23 cellular contexts compared by ENCODE assay signal in the genomic region with DNA sequence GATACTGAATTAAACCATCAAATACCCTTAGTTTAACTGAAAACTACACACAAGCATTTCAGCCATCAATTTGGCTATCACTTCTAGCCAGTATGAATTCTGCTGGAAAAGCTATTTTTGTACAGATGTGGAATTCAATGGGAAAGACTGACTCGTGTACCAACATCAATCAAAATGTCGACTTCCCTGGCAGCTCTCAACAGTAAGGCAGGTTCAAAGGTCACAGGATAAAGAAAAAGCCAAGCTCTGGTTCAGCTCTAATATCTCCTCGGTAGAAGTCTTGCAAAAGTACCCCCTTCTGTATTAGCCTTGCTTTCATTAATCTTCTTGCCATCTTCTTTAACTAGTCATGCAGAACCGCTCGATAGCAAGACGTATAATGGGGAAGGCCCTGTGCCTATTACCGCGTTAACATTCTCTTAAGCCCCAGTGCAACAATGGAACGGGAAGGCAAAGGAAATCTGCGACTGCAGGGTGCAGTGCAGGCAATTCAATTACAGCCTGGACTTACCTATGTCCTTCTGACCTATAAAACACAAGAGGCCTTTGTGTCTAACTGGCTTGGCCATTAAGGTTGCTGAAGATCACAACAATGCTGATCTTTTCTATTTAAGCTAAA.
DNase-seq lines count a peak whose midpoint lies in the region; ATAC-seq and TF ChIP-seq lines count a peak whose summit lies in the region.
"Had no signal": no experiment of that assay in that cellular context is flagged by ENCODE, and none has a peak within 500 bp of the region (broad histone marks: within the 10 kb centered on the region; RNA-seq: fewer than 3 reads in every experiment).

No MANE protein-coding gene starts in this region.

- no peak overlapping the region for H2AFZ ChIP-seq in GM23248
- H2AFZ ChIP-seq: PC-9 had no signal

- H3K9me3 ChIP-seq in GM23248 (ENCODE audit: low read depth) = no peaks in the 10 kb centered on the region
- H3K9me3 ChIP-seq: body of pancreas, pancreas, transverse colon had no signal

- TF ChIP-seq CTCF in WTC11 (IDR thresholded peaks at IDR 0.05) = no peak

- H3K4me2 ChIP-seq in GM23248 (ENCODE audit: unreplicated experiment) = no peak overlapping the region
- H3K4me2 ChIP-seq: A549, PC-9 had no signal

- H3K36me3 ChIP-seq in GM23248 (ENCODE audit: low read depth) = peaks cover 2% of the 10 kb centered on the region
- H3K36me3 ChIP-seq: pancreas, transverse colon had no signal

- H3K4me3 ChIP-seq in GM23248 = no peak overlapping the region
- H3K4me3 ChIP-seq: A549, body of pancreas, pancreas, PC-9, SK-N-MC, transverse colon had no signal

- H3F3A ChIP-seq in GM23248 (ENCODE audit: insufficient read depth) = no peaks in the 10 kb centered on the region

- no peaks in the 10 kb centered on the region for H3K9me2 ChIP-seq in GM23248 (ENCODE audit: insufficient read depth)

- 87 to 89% methylated on average over 10 of the region's 10 CpGs for WGBS in GM23248 (ENCODE audit: low coverage in 1 of 2, low lambda C conversion rate in 2 of 2, missing lambda C conversion rate in 2 of 2), 2 experiments

- H3K4me1 ChIP-seq in GM23248 (ENCODE audit: insufficient read depth) = peaks cover 5% of the 10 kb centered on the region; the same call in 1 of the 2 replicates
- H3K4me1 ChIP-seq: body of pancreas, pancreas, transverse colon had no signal

- H3K27me3 ChIP-seq in GM23248 (replicated peaks; ENCODE audit: insufficient read depth) = no peaks in the 10 kb centered on the region
- H3K27me3 ChIP-seq: body of pancreas, pancreas, transverse colon had no signal

- H3K79me2 ChIP-seq in GM23248 (ENCODE audit: insufficient read depth) = no peaks in the 10 kb centered on the region

- H3K9ac ChIP-seq in GM23248 = no peak overlapping the region

- in situ Hi-C loops in GM23248 (cut with MboI) = no loop called here

- H3K4me3 Mint-ChIP-seq in WTC11 (no peak overlapping the region), immature natural killer cell (no peak overlapping the region)
- H3K4me3 Mint-ChIP-seq: activated naive CD4-positive, alpha-beta T cell treated with anti-CD3 and anti-CD28 coated beads, Interleukin-2, amount 10 ng/mL, durations not matched to agents 7 days and 5 days; CD4-positive, CD25-positive, alpha-beta regulatory T cell; dendritic cell treated with granulocyte-macrophage colony-stimulating factor and Interleukin-4, amounts not matched to agents 40 ng/mL and 50 ng/mL, for 4 days; stimulated activated naive B cell treated with anti-CD40 and anti-IgM and Interleukin-4, amounts not matched to agents 10 μg/mL and 1 μg/mL and 100 μg/mL, for 72 hours had no signal

- peaks cover 14% of the 10 kb centered on the region for H3K9me3 Mint-ChIP-seq in WTC11
- H3K9me3 Mint-ChIP-seq in immature natural killer cell = no peaks in the 10 kb centered on the region

- DNase-seq in A172 (ENCODE audit: low spot score) (peak; percentile 49), LHCN-M2 (ENCODE audit: low read depth) (peak; percentile 40), WTC11 (ENCODE audit: low spot score) (no peak), left kidney (ENCODE audit: low read depth, low spot score) (peak; percentile 50), immature natural killer cell (no peak), NCI-H2171 treated with DMSO at 0.1 percent for 48 hours (lab: John Stamatoyannopoulos, UW) (no peak), GM23248 (no peak)
- DNase-seq: activated CD4-positive, alpha-beta T cell treated with anti-CD3 and anti-CD28 coated beads, Interleukin-2, amount 50 U/mL, for 1 hour; activated naive CD4-positive, alpha-beta T cell treated with anti-CD3 and anti-CD28 coated beads, Interleukin-2, amount 10 ng/mL, durations not matched to agents 7 days and 5 days; activated T-cell treated with anti-CD3 and anti-CD28 coated beads for 4 hours; body of pancreas; CD4-positive, CD25-positive, alpha-beta regulatory T cell; Kasumi-1; NCI-H146; NCI-H526 treated with DMSO at 0.1 percent for 48 hours; pancreas; PC-9; stimulated activated naive B cell treated with anti-CD40 and anti-IgM and Interleukin-4, amounts not matched to agents 10 μg/mL and 1 μg/mL and 100 μg/mL, for 72 hours; transverse colon had no signal

- ATAC-seq in WTC11 = 0 out of 2 replicates have a peak, but pooled peaks have one; percentile 28
- ATAC-seq in GM19467 (IDR thresholded peaks at IDR 0.05; ENCODE audit: unreplicated experiment) = no peak
- ATAC-seq: A549; body of pancreas; pancreas; stimulated activated naive B cell treated with anti-CD40 and anti-IgM and Interleukin-4, amounts not matched to agents 10 μg/mL and 1 μg/mL and 100 μg/mL, for 72 hours had no signal

- no peaks in the 10 kb centered on the region for H4K20me1 ChIP-seq in GM23248 (ENCODE audit: insufficient read depth)

- no peak overlapping the region for H3K27ac ChIP-seq in GM23248
- H3K27ac ChIP-seq: A549, body of pancreas, pancreas, PC-9, SK-N-MC, transverse colon had no signal

- H3K27me3 Mint-ChIP-seq in WTC11 (ENCODE audit: low read depth) (no peaks in the 10 kb centered on the region), immature natural killer cell (ENCODE audit: low read depth in 3 of 3) (peaks cover 0 to 1% (median 0%) of the 10 kb centered on the region in 3 donors)
- H3K27me3 Mint-ChIP-seq: activated naive CD4-positive, alpha-beta T cell treated with anti-CD3 and anti-CD28 coated beads, Interleukin-2, amount 10 ng/mL, durations not matched to agents 7 days and 5 days; CD4-positive, CD25-positive, alpha-beta regulatory T cell; dendritic cell treated with granulocyte-macrophage colony-stimulating factor and Interleukin-4, amounts not matched to agents 40 ng/mL and 50 ng/mL, for 4 days; stimulated activated naive B cell treated with anti-CD40 and anti-IgM and Interleukin-4, amounts not matched to agents 10 μg/mL and 1 μg/mL and 100 μg/mL, for 72 hours had no signal

- POLR2A ChIA-PET in WTC11 (lab: Charles Lee) = no interaction called here

- H3K27ac Mint-ChIP-seq in WTC11 (no peak overlapping the region), immature natural killer cell (no peak overlapping the region)
- H3K27ac Mint-ChIP-seq: activated naive CD4-positive, alpha-beta T cell treated with anti-CD3 and anti-CD28 coated beads, Interleukin-2, amount 10 ng/mL, durations not matched to agents 7 days and 5 days; dendritic cell treated with granulocyte-macrophage colony-stimulating factor and Interleukin-4, amounts not matched to agents 40 ng/mL and 50 ng/mL, for 4 days; stimulated activated naive B cell treated with anti-CD40 and anti-IgM and Interleukin-4, amounts not matched to agents 10 μg/mL and 1 μg/mL and 100 μg/mL, for 72 hours had no signal

- H3K36me3 Mint-ChIP-seq in WTC11 = peaks cover 28% of the 10 kb centered on the region
- peaks cover 8 to 16% (median 13%) of the 10 kb centered on the region in 3 donors for H3K36me3 Mint-ChIP-seq in immature natural killer cell

- CTCF ChIA-PET in WTC11 (lab: Charles Lee) = interaction anchor here (1.3 to 2.3 kb wide), 3 partner anchors 10 to 101 kb away, joined by 4 to 7 read pairs (median 4); no protein-coding TSS in a partner anchor

- H3K4me1 Mint-ChIP-seq in WTC11 (peaks cover 6% of the 10 kb centered on the region; the same call in 1 of the 2 replicates), immature natural killer cell (no peaks in the 10 kb centered on the region)
- H3K4me1 Mint-ChIP-seq: activated naive CD4-positive, alpha-beta T cell treated with anti-CD3 and anti-CD28 coated beads, Interleukin-2, amount 10 ng/mL, durations not matched to agents 7 days and 5 days; CD4-positive, CD25-positive, alpha-beta regulatory T cell; stimulated activated naive B cell treated with anti-CD40 and anti-IgM and Interleukin-4, amounts not matched to agents 10 μg/mL and 1 μg/mL and 100 μg/mL, for 72 hours had no signal

TF ChIP-seq in WTC11, 78 proteins besides CTCF, POLR2A, EP300 and RAD21 (continues in another document):
- TF ChIP-seq, protein P1, sequence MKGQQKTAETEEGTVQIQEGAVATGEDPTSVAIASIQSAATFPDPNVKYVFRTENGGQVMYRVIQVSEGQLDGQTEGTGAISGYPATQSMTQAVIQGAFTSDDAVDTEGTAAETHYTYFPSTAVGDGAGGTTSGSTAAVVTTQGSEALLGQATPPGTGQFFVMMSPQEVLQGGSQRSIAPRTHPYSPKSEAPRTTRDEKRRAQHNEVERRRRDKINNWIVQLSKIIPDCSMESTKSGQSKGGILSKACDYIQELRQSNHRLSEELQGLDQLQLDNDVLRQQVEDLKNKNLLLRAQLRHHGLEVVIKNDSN (CRISPR knock-in tag; IDR thresholded peaks at IDR 0.05) = no peak
- TF ChIP-seq NR2C2 (CRISPR knock-in tag; IDR thresholded peaks at IDR 0.05) = no peak
- TF ChIP-seq HMGA2 (CRISPR knock-in tag; IDR thresholded peaks at IDR 0.05) = no peak
- TF ChIP-seq EMX1 (CRISPR knock-in tag; IDR thresholded peaks at IDR 0.05) = no peak
- no peak for TF ChIP-seq TCF7 (CRISPR knock-in tag; IDR thresholded peaks at IDR 0.05; ENCODE audit: low read depth)
- TF ChIP-seq, protein P2, sequence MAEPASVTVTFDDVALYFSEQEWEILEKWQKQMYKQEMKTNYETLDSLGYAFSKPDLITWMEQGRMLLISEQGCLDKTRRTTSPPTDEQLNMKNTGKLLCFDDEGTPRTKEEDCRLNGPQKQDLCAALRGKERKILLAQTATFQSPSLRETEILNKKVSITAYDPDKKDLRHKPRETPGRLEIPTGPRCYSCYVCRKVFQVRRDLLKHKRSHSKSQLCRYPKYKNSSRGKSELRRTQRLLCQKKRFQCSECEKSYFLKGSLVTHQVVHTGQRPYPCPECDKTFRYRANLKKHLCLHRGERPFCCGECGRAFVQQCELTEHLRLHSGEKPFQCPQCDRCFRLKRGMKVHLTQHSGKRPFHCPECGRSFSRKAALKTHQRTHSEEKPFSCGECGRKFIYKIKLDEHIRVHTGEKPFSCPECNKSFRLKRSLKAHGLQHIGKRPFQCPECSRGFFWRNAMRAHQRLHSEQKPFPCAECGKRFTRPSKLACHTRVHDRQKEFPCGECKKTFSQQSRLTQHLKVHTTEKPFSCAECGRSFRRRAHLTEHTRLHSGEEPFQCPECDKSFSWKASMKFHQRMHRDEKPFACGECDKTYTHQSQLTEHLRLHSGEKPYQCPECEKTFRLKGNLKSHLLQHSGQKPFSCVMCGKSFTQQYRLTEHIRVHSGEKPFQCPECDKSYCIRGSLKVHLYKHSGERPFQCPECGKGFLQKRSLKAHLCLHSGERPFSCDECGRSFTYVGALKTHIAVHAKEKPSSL (CRISPR knock-in tag; conservative IDR thresholded peaks at IDR 0.05) = no peak
- no peak for TF ChIP-seq SP1 (CRISPR knock-in tag; conservative IDR thresholded peaks at IDR 0.05)
- TF ChIP-seq MYBL2 (CRISPR knock-in tag; IDR thresholded peaks at IDR 0.05) = no peak
- no peak for TF ChIP-seq ATF1 (CRISPR knock-in tag; IDR thresholded peaks at IDR 0.05)
- TF ChIP-seq, protein P3, sequence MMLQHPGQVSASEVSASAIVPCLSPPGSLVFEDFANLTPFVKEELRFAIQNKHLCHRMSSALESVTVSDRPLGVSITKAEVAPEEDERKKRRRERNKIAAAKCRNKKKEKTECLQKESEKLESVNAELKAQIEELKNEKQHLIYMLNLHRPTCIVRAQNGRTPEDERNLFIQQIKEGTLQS (CRISPR knock-in tag; conservative IDR thresholded peaks at IDR 0.05) = no peak

Comparison
In these comparisons a context has a peak if more than half of its experiments do, and no peak if none do; other contexts are left out.
1. DNase-seq: peak in A172 (single experiment), LHCN-M2 (single experiment) and left kidney (single experiment); none in WTC11 (single experiment), immature natural killer cell (0 of 3), NCI-H2171 treated with DMSO at 0.1 percent for 48 hours (single experiment) and GM23248 (single experiment).